ENCODE assay signal across 18 cellular contexts in the genomic region with DNA sequence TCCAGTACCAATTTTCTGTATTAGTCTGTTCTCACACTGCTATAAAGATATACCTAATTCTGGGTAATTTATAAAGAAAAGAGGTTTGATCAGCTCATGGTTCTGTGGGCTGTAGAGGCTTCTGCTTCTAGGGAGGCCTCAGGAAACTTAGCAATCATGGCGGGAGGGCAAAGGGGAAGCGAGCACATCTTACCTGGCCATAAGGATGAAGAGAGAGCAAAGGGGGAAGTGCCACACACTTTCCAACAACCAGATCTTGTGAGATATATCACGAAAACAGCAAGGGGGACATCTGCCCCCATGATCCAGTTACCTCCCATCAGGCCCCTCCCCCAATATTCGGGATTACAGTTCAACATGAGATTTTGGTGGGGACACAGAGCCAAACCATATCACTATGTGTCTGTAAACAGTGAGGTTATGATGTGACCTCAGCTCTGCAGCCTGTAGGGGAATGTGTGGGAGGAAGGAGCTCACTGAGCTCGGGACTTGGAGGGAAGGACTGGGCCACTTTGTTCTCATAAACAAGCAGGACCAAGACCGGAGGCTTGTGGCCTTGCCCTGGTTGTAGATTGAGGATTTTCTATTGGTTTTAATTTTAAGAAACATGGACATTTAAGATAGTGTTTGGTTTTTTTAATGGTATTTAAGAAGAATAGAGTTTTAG.
DNase-seq lines count a peak whose midpoint lies in the region; ATAC-seq and TF ChIP-seq lines count a peak whose summit lies in the region.
"Had no signal": no experiment of that assay in that cellular context is flagged by ENCODE, and none has a peak within 500 bp of the region (broad histone marks: within the 10 kb centered on the region; RNA-seq: fewer than 3 reads in every experiment).

No MANE protein-coding gene starts in this region.

- TF ChIP-seq CTCF in DOHH2 (IDR thresholded peaks at IDR 0.05; ENCODE audit: low read depth, low read length, poor library complexity, severe bottlenecking) (no peak), SU-DHL-6 (IDR thresholded peaks at IDR 0.05; ENCODE audit: insufficient read depth, low read length, poor library complexity, severe bottlenecking) (no peak), fibroblast of mammary gland (conservative IDR thresholded peaks at IDR 0.05; ENCODE audit: control insufficient read depth, insufficient read depth, low read depth, low read length) (no peak), foreskin keratinocyte (conservative IDR thresholded peaks at IDR 0.05) (no peak)

- H3K27ac ChIP-seq in DOHH2 (ENCODE audit: low read depth, low read length) (peak overlapping the region; percentile 57), SU-DHL-6 (ENCODE audit: low read depth, low read length) (peak overlapping the region; percentile 19), foreskin keratinocyte (no peak overlapping the region)
- H3K27ac ChIP-seq: cardiac muscle cell, SJSA1 had no signal

- 0 out of 2 replicates have a peak overlapping the region, but pooled peaks have one; percentile 14 for H3K4me3 ChIP-seq in DOHH2 (ENCODE audit: low read length)
- no peak overlapping the region for H3K4me3 ChIP-seq in SU-DHL-6 (ENCODE audit: insufficient read depth, low read length, poor library complexity, severe bottlenecking)
- no peak overlapping the region for H3K4me3 ChIP-seq in fibroblast of mammary gland (ENCODE audit: control insufficient read depth, low read depth, low read length)
- H3K4me3 ChIP-seq: cardiac muscle cell, SJSA1 had no signal

- H3K4me1 ChIP-seq in DOHH2 (ENCODE audit: control insufficient read depth, low read length) (peaks cover 60% of the 10 kb centered on the region), foreskin keratinocyte (peaks cover 8% of the 10 kb centered on the region)
- H3K4me1 ChIP-seq: SJSA1 had no signal

- H3K9me3 ChIP-seq in DOHH2 (ENCODE audit: control insufficient read depth, insufficient read depth, low read length) = peaks cover 20% of the 10 kb centered on the region
- H3K9me3 ChIP-seq in SU-DHL-6 (ENCODE audit: insufficient read depth, low read length) = peaks cover 11% of the 10 kb centered on the region; the same call in 1 of the 2 replicates

- H3K36me3 ChIP-seq in DOHH2 (ENCODE audit: control insufficient read depth, low read length) = peaks cover 55% of the 10 kb centered on the region
- no peaks in the 10 kb centered on the region for H3K36me3 ChIP-seq in SU-DHL-6 (ENCODE audit: low read length)
- H3K36me3 ChIP-seq: cardiac muscle cell, SJSA1 had no signal

- H3K9me2 ChIP-seq in DOHH2 (replicated peaks; ENCODE audit: control insufficient read depth, low read length) = no peaks in the 10 kb centered on the region
- H3K9me2 ChIP-seq in SU-DHL-6 (replicated peaks; ENCODE audit: insufficient read depth, low read length) = no peaks in the 10 kb centered on the region

- no peaks in the 10 kb centered on the region for H3K27me3 ChIP-seq in DOHH2 (ENCODE audit: control insufficient read depth, low read length)
- H3K27me3 ChIP-seq in SU-DHL-6 (ENCODE audit: low read length) = no peaks in the 10 kb centered on the region
- H3K27me3 ChIP-seq in foreskin keratinocyte = no peaks in the 10 kb centered on the region
- H3K27me3 ChIP-seq: cardiac muscle cell, SJSA1 had no signal

- no peak overlapping the region for H2AFZ ChIP-seq in SU-DHL-6 (ENCODE audit: low read depth, low read length, severe bottlenecking)

- no peaks in the 10 kb centered on the region; the same call in 1 of the 2 replicates for H4K20me1 ChIP-seq in DOHH2 (ENCODE audit: control insufficient read depth, insufficient read depth, low read depth, low read length)
- no peaks in the 10 kb centered on the region for H4K20me1 ChIP-seq in SU-DHL-6 (ENCODE audit: low read depth, low read length)

- peak; percentile 58 for DNase-seq in fibroblast of mammary gland (ENCODE audit: low read depth)
- peak; percentile 27 for DNase-seq in renal cortical epithelial cell (ENCODE audit: low read depth)
- DNase-seq in activated effector memory CD4-positive, alpha-beta T cell treated with anti-CD3 and anti-CD28 coated beads, Interleukin-2, amount 50 U/mL, for 16 hours = no peak
- no peak for DNase-seq in foreskin keratinocyte
- DNase-seq in NOMO-1 treated with DMSO at 0.1 percent for 48 hours (lab: John Stamatoyannopoulos, UW; ENCODE audit: unreplicated experiment) = no peak
- DNase-seq: activated CD4-positive, alpha-beta T cell treated with anti-CD3 and anti-CD28 coated beads, Interleukin-2, amount 10 ng/mL, durations not matched to agents 7 days and 5 days; activated T-cell treated with anti-CD3 and anti-CD28 coated beads for 4 hours; H7; KBM-7; NCI-H1048; NCI-H2107; NCI-H748 treated with DMSO at 0.1 percent for 48 hours; posterior cingulate gyrus; T-helper 9 cell had no signal

- H3K79me2 ChIP-seq in DOHH2 (ENCODE audit: control insufficient read depth, low read length) = peaks cover 96% of the 10 kb centered on the region
- H3K79me2 ChIP-seq in SU-DHL-6 (ENCODE audit: insufficient read depth, low read length) = peaks cover 68% of the 10 kb centered on the region

- H3F3A ChIP-seq in DOHH2 (ENCODE audit: control insufficient read depth, insufficient read depth) (peaks cover 19% of the 10 kb centered on the region), SU-DHL-6 (ENCODE audit: insufficient read depth) (no peaks in the 10 kb centered on the region)

- H3K4me2 ChIP-seq in DOHH2 (ENCODE audit: low read length) = peak overlapping the region; percentile 36
- H3K4me2 ChIP-seq in SU-DHL-6 (ENCODE audit: low read depth, low read length, poor library complexity, severe bottlenecking) = no peak overlapping the region

- no peak overlapping the region for H3K9ac ChIP-seq in SU-DHL-6 (ENCODE audit: low read length)

- no peak for ATAC-seq in foreskin keratinocyte

Comparison
In these comparisons a context has a peak if more than half of its experiments do, and no peak if none do; other contexts are left out.
1. DNase-seq: peak in fibroblast of mammary gland (single experiment) and renal cortical epithelial cell (single experiment); none in activated effector memory CD4-positive, alpha-beta T cell treated with anti-CD3 and anti-CD28 coated beads, Interleukin-2, amount 50 U/mL, for 16 hours (single experiment), foreskin keratinocyte (0 of 2) and NOMO-1 treated with DMSO at 0.1 percent for 48 hours (single experiment).